9 cellular contexts compared by ENCODE assay signal in the genomic region with DNA sequence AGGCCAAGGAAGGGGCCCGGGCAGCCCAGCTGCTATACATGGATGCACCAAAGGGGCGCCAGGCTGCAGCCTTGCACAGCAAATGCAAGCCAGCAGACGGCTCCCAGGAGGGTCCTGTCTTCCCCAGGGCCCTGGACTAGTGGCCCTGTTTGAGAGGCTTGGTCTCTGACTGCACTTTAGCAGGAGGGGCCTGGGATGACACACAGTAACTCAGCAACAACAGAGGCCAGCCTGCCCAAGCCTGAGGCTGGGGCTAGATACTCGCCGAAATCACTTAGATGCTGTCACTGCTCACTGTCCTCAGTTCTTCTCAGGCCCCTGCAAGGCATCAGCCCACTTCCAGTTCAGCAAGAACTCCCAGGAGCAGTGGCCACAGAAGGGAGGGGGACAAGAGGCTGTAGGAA.
DNase-seq lines count a peak whose midpoint lies in the region; ATAC-seq and TF ChIP-seq lines count a peak whose summit lies in the region.
"Had no signal": no experiment of that assay in that cellular context is flagged by ENCODE, and none has a peak within 500 bp of the region (broad histone marks: within the 10 kb centered on the region; RNA-seq: fewer than 3 reads in every experiment).

No MANE protein-coding gene starts in this region.

- DNase-seq in DMS 273 treated with DMSO at 0.1 percent for 48 hours (lab: John Stamatoyannopoulos, UW) (peak; percentile 13), NCI-H510A (lab: John Stamatoyannopoulos, UW) (peak; percentile 68), ecto neural progenitor cell (ENCODE audit: low spot score) (peak; percentile 67), neural progenitor cell (ENCODE audit: low spot score) (peak; percentile 62), KBM-7 (no peak), NCI-H2196 treated with DMSO at 0.1 percent for 48 hours (lab: John Stamatoyannopoulos, UW; ENCODE audit: unreplicated experiment) (no peak), cerebellar nuclear complex (lab: John Stamatoyannopoulos, UW) (no peak)

- no peaks in the 10 kb centered on the region for H3K27me3 ChIP-seq in neural progenitor cell

- no peaks in the 10 kb centered on the region for H3K36me3 ChIP-seq in neural progenitor cell

- H3K4me3 ChIP-seq in neural progenitor cell: no peak overlapping the region

- H3K4me1 Mint-ChIP-seq in neural progenitor cell: peaks cover 9% of the 10 kb centered on the region

- H3K9me3 Mint-ChIP-seq in neural progenitor cell: no peaks in the 10 kb centered on the region

- in situ Hi-C loops in KBM-7 (cut with MboI; ENCODE audit: low pct_unique_long_range_greater_than_20kb, low sequenced_read_pairs): no loop called here

- H3K4me1 ChIP-seq in neural progenitor cell: peaks cover 14% of the 10 kb centered on the region

- H3F3A ChIP-seq in neural progenitor cell (ENCODE audit: low read depth): peaks cover 12% of the 10 kb centered on the region

- H3K27me3 Mint-ChIP-seq in neural progenitor cell (ENCODE audit: insufficient read depth, low read depth): peaks cover 2% of the 10 kb centered on the region
- H3K27me3 Mint-ChIP-seq: activated naive CD8-positive, alpha-beta T cell had no signal

- no peak overlapping the region for H3K4me3 Mint-ChIP-seq in neural progenitor cell
- H3K4me3 Mint-ChIP-seq: activated naive CD8-positive, alpha-beta T cell had no signal

- no peak overlapping the region for H2AFZ ChIP-seq in neural progenitor cell (replicated peaks)

- peak; percentile 31 for TF ChIP-seq CTCF in neural progenitor cell (IDR thresholded peaks at IDR 0.05)

- no peak overlapping the region for H3K9ac ChIP-seq in neural progenitor cell

- no peak overlapping the region for H3K4me2 ChIP-seq in neural progenitor cell

- no peaks in the 10 kb centered on the region for H3K9me3 ChIP-seq in neural progenitor cell (ENCODE audit: low read depth)

- H3K79me2 ChIP-seq in neural progenitor cell (ENCODE audit: low read depth): no peaks in the 10 kb centered on the region

- H4K20me1 ChIP-seq in neural progenitor cell (ENCODE audit: low read depth): no peaks in the 10 kb centered on the region

- no peak overlapping the region for H3K27ac ChIP-seq in neural progenitor cell

- no peak overlapping the region for H3K27ac Mint-ChIP-seq in neural progenitor cell
- H3K27ac Mint-ChIP-seq: activated naive CD8-positive, alpha-beta T cell had no signal

- ATAC-seq in GM21515 (IDR thresholded peaks at IDR 0.05; ENCODE audit: unreplicated experiment): no peak

- peaks cover 28% of the 10 kb centered on the region for H3K36me3 Mint-ChIP-seq in neural progenitor cell

Comparison
In these comparisons a context has a peak if more than half of its experiments do, and no peak if none do; other contexts are left out.
1. DNase-seq: peak in DMS 273 treated with DMSO at 0.1 percent for 48 hours (single experiment), NCI-H510A (single experiment), ecto neural progenitor cell (single experiment) and neural progenitor cell (single experiment); none in KBM-7 (single experiment), NCI-H2196 treated with DMSO at 0.1 percent for 48 hours (single experiment) and cerebellar nuclear complex (0 of 2).